In the genomic region with DNA sequence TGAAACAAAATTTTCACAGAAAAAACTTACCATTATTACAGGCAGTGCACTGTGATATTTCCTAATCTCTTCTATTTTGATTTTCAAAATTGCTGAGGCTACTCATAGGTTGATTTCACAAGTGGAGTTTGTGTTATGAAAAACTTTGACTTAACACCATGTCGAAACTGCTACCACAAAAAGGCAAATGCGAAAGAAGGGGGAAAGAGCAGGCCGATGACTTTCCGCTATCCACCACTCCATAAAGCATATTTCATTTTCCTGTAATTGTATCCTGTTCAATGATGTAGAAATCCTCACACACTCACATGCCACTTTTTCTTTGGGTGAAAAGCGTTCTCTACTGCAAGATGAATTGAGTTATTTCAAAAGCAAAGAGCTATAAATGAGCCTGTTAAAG, we compare ENCODE assay signal across 20 cellular contexts. TPM values are rescaled to one million over a fixed set of nuclear protein-coding genes. Genes with fewer than 3 reads are reported as not detected.
"Had no signal": no experiment of that assay in that cellular context is flagged by ENCODE, and none has a peak within 500 bp of the region (broad histone marks: within the 10 kb centered on the region; RNA-seq: fewer than 3 reads in every experiment).

No MANE protein-coding gene starts in this region.

- H3K27me3 ChIP-seq: cardiac muscle cell, right lobe of liver, spleen, suprapubic skin, upper lobe of left lung had no signal

- DNase-seq: activated CD8-positive, alpha-beta memory T cell treated with anti-CD3 and anti-CD28 coated beads, Interleukin-2, amount 50 U/mL, for 4 hours; activated CD8-positive, alpha-beta T cell treated with anti-CD3 and anti-CD28 coated beads for 36 hours; activated naive CD8-positive, alpha-beta T cell treated with anti-CD3 and anti-CD28 coated beads, Interleukin-2, amount 50 U/mL, for 24 hours; cortex of kidney; effector memory CD4-positive, alpha-beta T cell; foreskin keratinocyte; left cardiac atrium; mammary epithelial cell; mucosa of descending colon; natural killer cell; occipital lobe; psoas muscle; right lobe of liver; spleen; stimulated activated CD4-positive, alpha-beta T cell treated with anti-CD3 and anti-CD28 coated beads, Interleukin-2, amount 100 ng/mL, for 24 hours; stimulated activated naive B cell treated with anti-CD40 and anti-IgM and Interleukin-4, amounts not matched to agents 10 μg/mL and 1 μg/mL and 100 μg/mL, for 72 hours; T-helper 9 cell; upper lobe of left lung had no signal

- H3K27ac ChIP-seq: cardiac muscle cell, foreskin keratinocyte, psoas muscle, right lobe of liver, suprapubic skin had no signal

- H3K27ac Mint-ChIP-seq: activated CD8-positive, alpha-beta T cell treated with anti-CD3 and anti-CD28 coated beads for 36 hours; activated naive CD8-positive, alpha-beta T cell treated with anti-CD3 and anti-CD28 coated beads, Interleukin-2, amount 50 U/mL, for 24 hours; stimulated activated naive B cell treated with anti-CD40 and anti-IgM and Interleukin-4, amounts not matched to agents 10 μg/mL and 1 μg/mL and 100 μg/mL, for 72 hours had no signal

- H3K9me3 ChIP-seq: mucosa of descending colon, psoas muscle, right lobe of liver, spleen, suprapubic skin, upper lobe of left lung had no signal

- H3K4me3 ChIP-seq: cardiac muscle cell, mucosa of descending colon, psoas muscle, right lobe of liver, spleen, suprapubic skin, upper lobe of left lung had no signal

- ATAC-seq: activated CD8-positive, alpha-beta T cell treated with anti-CD3 and anti-CD28 coated beads for 36 hours; activated naive CD8-positive, alpha-beta T cell treated with anti-CD3 and anti-CD28 coated beads, Interleukin-2, amount 50 U/mL, for 24 hours; foreskin keratinocyte; mucosa of descending colon; natural killer cell; psoas muscle; right lobe of liver; stimulated activated naive B cell treated with anti-CD40 and anti-IgM and Interleukin-4, amounts not matched to agents 10 μg/mL and 1 μg/mL and 100 μg/mL, for 72 hours had no signal

- H3K4me1 ChIP-seq: foreskin keratinocyte, psoas muscle, right lobe of liver had no signal

- H3K36me3 Mint-ChIP-seq: natural killer cell had no signal

- H3K36me3 ChIP-seq: cardiac muscle cell, right lobe of liver, spleen, suprapubic skin, upper lobe of left lung had no signal

- H3K4me3 Mint-ChIP-seq: activated CD8-positive, alpha-beta T cell treated with anti-CD3 and anti-CD28 coated beads for 36 hours; activated naive CD8-positive, alpha-beta T cell treated with anti-CD3 and anti-CD28 coated beads, Interleukin-2, amount 50 U/mL, for 24 hours; natural killer cell; stimulated activated naive B cell treated with anti-CD40 and anti-IgM and Interleukin-4, amounts not matched to agents 10 μg/mL and 1 μg/mL and 100 μg/mL, for 72 hours had no signal

RNA-seq across cellular contexts. Expression of a gene that starts 18.7 kb away (rescaled TPM):
- total RNA-seq: cardiac muscle cell, foreskin keratinocyte, mammary epithelial cell, natural killer cell had no signal
